8 cellular contexts compared by ENCODE assay signal in the genomic region with DNA sequence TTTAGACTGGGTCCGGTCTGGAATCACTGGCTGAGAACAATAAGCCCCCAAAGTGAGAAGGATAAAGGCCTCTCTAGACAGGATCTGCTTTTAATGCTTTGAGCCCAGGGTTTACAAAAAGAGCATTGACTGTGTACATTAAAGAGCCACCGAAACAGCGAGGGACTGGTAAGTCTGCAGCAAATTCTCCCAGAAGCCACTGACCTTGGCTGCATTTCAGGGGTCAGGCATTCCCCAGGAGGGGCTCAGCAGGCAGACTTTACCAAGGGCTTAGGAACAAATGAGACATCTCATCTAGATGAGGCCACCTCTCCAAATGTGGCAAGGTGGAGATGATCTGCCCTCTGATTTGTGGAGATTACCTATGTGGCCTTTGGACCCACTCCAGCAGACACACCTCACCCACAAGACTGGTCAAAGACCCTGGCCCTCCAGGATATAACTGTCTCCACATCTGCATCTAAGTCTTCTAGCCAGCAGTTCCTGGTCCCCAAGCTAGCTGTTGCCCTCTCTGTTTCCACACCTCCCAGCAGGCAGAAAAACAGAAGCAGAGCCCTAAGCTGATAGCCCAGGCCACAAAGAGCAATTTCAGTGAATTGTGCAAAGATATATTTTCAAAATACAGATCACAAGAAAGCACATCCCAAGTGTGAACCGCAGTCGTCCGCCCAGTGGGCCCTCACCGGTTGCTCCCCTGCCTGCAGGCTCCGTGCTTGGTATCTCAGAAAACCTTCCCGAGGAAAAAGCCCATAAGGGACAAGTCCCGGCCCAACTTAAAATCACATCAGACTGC. TPM values are rescaled to one million over a fixed set of nuclear protein-coding genes. Genes with fewer than 3 reads are reported as not detected.
DNase-seq lines count a peak whose midpoint lies in the region; ATAC-seq and TF ChIP-seq lines count a peak whose summit lies in the region.

No MANE protein-coding gene starts in this region.

- H3K4me3 ChIP-seq in esophagus squamous epithelium, result peak overlapping the region in 3 of 4 donors; percentile 73 to 96 (median 84)
- peak overlapping the region; percentile 60 for H3K4me3 ChIP-seq in neuron (ENCODE audit: low read length)
- H3K4me3 ChIP-seq in foreskin fibroblast (ENCODE audit: low read depth in 1 of 2, low read length in 2 of 2), result no peak overlapping the region

- intact Hi-C loops in activated CD8-positive, alpha-beta T cell treated with anti-CD3 and anti-CD28 coated beads for 36 hours (cut with micrococcal nuclease), result loop anchor here (5.0 to 10.0 kb wide), 2 partner anchors 105 to 293 kb away; no protein-coding TSS in a partner anchor
- intact Hi-C loops in esophagus squamous epithelium (cut with DNase I), result no loop called here

- H3K4me1 ChIP-seq in esophagus squamous epithelium (peaks cover 5 to 59% (median 9%) of the 10 kb centered on the region in 3 donors), neuron (ENCODE audit: insufficient read depth, low read length) (peaks cover 38% of the 10 kb centered on the region)

- no peaks in the 10 kb centered on the region for H3K36me3 Mint-ChIP-seq in activated CD8-positive, alpha-beta T cell treated with anti-CD3 and anti-CD28 coated beads for 36 hours (ENCODE audit: low read depth)

- CTCF ChIA-PET in activated CD8-positive, alpha-beta T cell treated with anti-CD3 and anti-CD28 coated beads for 36 hours (lab: Charles Lee), result interaction anchor here (1.2 to 2.6 kb wide), 2 partner anchors 109 to 294 kb away, joined by 3 to 9 read pairs; no protein-coding TSS in a partner anchor

- 69 to 82% methylated on average over 3 to 6 of the region's 10 CpGs for WGBS in esophagus squamous epithelium, 2 donors

- H3K9me3 ChIP-seq in esophagus squamous epithelium, result no peaks in the 10 kb centered on the region
- no peaks in the 10 kb centered on the region for H3K9me3 ChIP-seq in neuron (ENCODE audit: low read length)

- H3K9me3 Mint-ChIP-seq in activated CD8-positive, alpha-beta T cell treated with anti-CD3 and anti-CD28 coated beads for 36 hours, result no peaks in the 10 kb centered on the region

- H3K27me3 Mint-ChIP-seq in activated CD8-positive, alpha-beta T cell treated with anti-CD3 and anti-CD28 coated beads for 36 hours, result no peaks in the 10 kb centered on the region

- peak; percentile 27 for DNase-seq in G401 (ENCODE audit: low spot score)
- DNase-seq in activated CD8-positive, alpha-beta T cell treated with anti-CD3 and anti-CD28 coated beads for 36 hours, result peak; percentile 44
- no peak for DNase-seq in esophagus squamous epithelium (lab: John Stamatoyannopoulos, UW)
- no peak for DNase-seq in SHP77 (lab: John Stamatoyannopoulos, UW)
- no peak for DNase-seq in foreskin fibroblast
- DNase-seq in pons (ENCODE audit: low spot score), result no peak

- in situ Hi-C loops in G401 (cut with HindIII; ENCODE audit: low sequenced_read_pairs), result no loop called here

- H3K36me3 ChIP-seq in esophagus squamous epithelium (no peaks in the 10 kb centered on the region), neuron (ENCODE audit: insufficient read depth, low read length) (no peaks in the 10 kb centered on the region)

- H3K27me3 ChIP-seq in esophagus squamous epithelium (peaks cover 0 to 11% (median 0%) of the 10 kb centered on the region in 4 donors), neuron (ENCODE audit: insufficient read depth, low read length) (no peaks in the 10 kb centered on the region)

- H3K27ac ChIP-seq in esophagus squamous epithelium, result peak overlapping the region in 3 of 4 donors; percentile 84 to 88 (median 87)

- peak overlapping the region; percentile 95 for H3K4me3 Mint-ChIP-seq in activated CD8-positive, alpha-beta T cell treated with anti-CD3 and anti-CD28 coated beads for 36 hours

- ATAC-seq in activated CD8-positive, alpha-beta T cell treated with anti-CD3 and anti-CD28 coated beads for 36 hours, result no peak
- ATAC-seq in GM19035 (IDR thresholded peaks at IDR 0.05; ENCODE audit: unreplicated experiment), result no peak

- peak overlapping the region; percentile 64 for H2AFZ ChIP-seq in neuron (ENCODE audit: low read depth, low read length)

- peak overlapping the region; percentile 79 for H3K27ac Mint-ChIP-seq in activated CD8-positive, alpha-beta T cell treated with anti-CD3 and anti-CD28 coated beads for 36 hours

- H3K4me1 Mint-ChIP-seq in activated CD8-positive, alpha-beta T cell treated with anti-CD3 and anti-CD28 coated beads for 36 hours (ENCODE audit: low read depth), result peaks cover 42% of the 10 kb centered on the region

- no peak for TF ChIP-seq CTCF in activated CD8-positive, alpha-beta T cell treated with anti-CD3 and anti-CD28 coated beads for 36 hours (IDR thresholded peaks at IDR 0.05)
- TF ChIP-seq CTCF in esophagus squamous epithelium (IDR thresholded peaks at IDR 0.05), result no peak
- no peak for TF ChIP-seq CTCF in foreskin fibroblast (IDR thresholded peaks at IDR 0.05; ENCODE audit: low read depth, low read length)

- no peak for TF ChIP-seq POLR2A in esophagus squamous epithelium (IDR thresholded peaks at IDR 0.05)

- POLR2A ChIA-PET in activated CD8-positive, alpha-beta T cell treated with anti-CD3 and anti-CD28 coated beads for 36 hours (lab: Charles Lee), result no interaction called here

RNA-seq across cellular contexts. Expression of a gene that starts 2.7 kb away (rescaled TPM):
- total RNA-seq in G401 (2014; rRNA removed; shearing (Covaris generic)), result 0.03 TPM in 1 of 2 replicates, not detected in the other
- total RNA-seq in activated CD8-positive, alpha-beta T cell treated with anti-CD3 and anti-CD28 coated beads for 36 hours, result 10 to 100 TPM; 25.1 to 28.8 TPM
- total RNA-seq in esophagus squamous epithelium, result 10 to 100 TPM in 1 of 4 donors, 1 to 10 TPM in 3; 2.2 to 11.6 (median 4.7) TPM

Comparison
In these comparisons a context has a peak if more than half of its experiments do, and no peak if none do; other contexts are left out.
1. DNase-seq: peak in G401 (single experiment) and activated CD8-positive, alpha-beta T cell treated with anti-CD3 and anti-CD28 coated beads for 36 hours (single experiment); none in esophagus squamous epithelium (single experiment), SHP77 (0 of 2), foreskin fibroblast (0 of 2) and pons (single experiment).
2. H3K4me3 ChIP-seq: peak in esophagus squamous epithelium (3 of 4) and neuron (single experiment); none in foreskin fibroblast (0 of 2).